In the genomic region with DNA sequence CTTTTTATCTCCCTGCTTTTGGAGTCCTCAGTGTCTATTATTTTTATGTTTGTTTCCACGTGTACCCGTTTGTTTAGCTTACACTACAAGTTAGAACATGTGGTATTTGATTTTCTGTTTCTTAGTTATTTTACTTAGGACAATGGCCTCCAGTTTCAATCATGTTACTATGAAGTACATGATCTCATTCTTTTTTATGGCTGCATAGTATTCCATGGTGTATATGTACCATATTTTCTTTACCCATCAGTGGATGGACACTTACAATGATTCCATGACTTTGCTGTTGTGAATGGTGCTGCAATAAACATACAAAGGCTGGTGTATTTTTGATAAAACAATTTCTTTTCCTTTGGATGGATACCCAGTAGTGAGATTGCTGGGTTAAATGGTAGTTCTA, we compare ENCODE assay signal across 18 cellular contexts.
"Had no signal": no experiment of that assay in that cellular context is flagged by ENCODE, and none has a peak within 500 bp of the region (broad histone marks: within the 10 kb centered on the region; RNA-seq: fewer than 3 reads in every experiment).

No MANE protein-coding gene starts in this region.

- H3K36me3 ChIP-seq: neural progenitor cell, neutrophil, ovary, pancreas, prostate gland, right atrium auricular region, right lobe of liver, sigmoid colon, spleen had no signal

- H3K4me3 ChIP-seq: neural progenitor cell, ovary, pancreas, prostate gland, psoas muscle, right atrium auricular region, right lobe of liver, sigmoid colon, skin epidermis, smooth muscle cell, spleen had no signal

- ATAC-seq: naive thymus-derived CD8-positive, alpha-beta T cell; natural killer cell; natural killer cell treated with Interleukin-12 subunit alpha and Interleukin-12 subunit beta and Interleukin-15 and Interleukin-18, amount 100 ng/mL, for 72 hours; pancreas; psoas muscle; right cardiac atrium; right lobe of liver; sciatic nerve had no signal

- H3K9me3 ChIP-seq: neutrophil, ovary, pancreas, prostate gland, psoas muscle, right atrium auricular region, right lobe of liver, sigmoid colon, spleen had no signal

- H3K4me1 ChIP-seq: pancreas, parathyroid adenoma, prostate gland, psoas muscle, right atrium auricular region, right lobe of liver, sigmoid colon, spleen had no signal

- H3K27ac ChIP-seq: neural progenitor cell, neutrophil, ovary, pancreas, parathyroid adenoma, prostate gland, psoas muscle, right atrium auricular region, right lobe of liver, sigmoid colon, skin epidermis, spleen had no signal
